ENCODE assay signal across 23 cellular contexts in genomic region chr5:164532226-164532937, GRCh38.
DNase-seq lines count a peak whose midpoint lies in the region; ATAC-seq and TF ChIP-seq lines count a peak whose summit lies in the region.
"Had no signal": no experiment of that assay in that cellular context is flagged by ENCODE, and none has a peak within 500 bp of the region (broad histone marks: within the 10 kb centered on the region; RNA-seq: fewer than 3 reads in every experiment).

No MANE protein-coding gene starts in this region.

- H3K27me3 ChIP-seq in GM23338 (ENCODE audit: insufficient read depth) = no peaks in the 10 kb centered on the region
- no peaks in the 10 kb centered on the region for H3K27me3 ChIP-seq in RWPE2 (ENCODE audit: insufficient read depth, poor library complexity, severe bottlenecking)
- H3K27me3 ChIP-seq: BLaER1, upper lobe of left lung had no signal

- DNase-seq in GM23338 (ENCODE audit: low spot score) (no peak), RWPE2 (ENCODE audit: low spot score) (no peak), epithelial cell of prostate (ENCODE audit: low read depth, low spot score) (peak; percentile 39), NCI-H1930 (lab: John Stamatoyannopoulos, UW) (no peak), left lobe of liver (ENCODE audit: low spot score) (no peak), NCI-H2196 treated with DMSO at 0.1 percent for 48 hours (lab: John Stamatoyannopoulos, UW; ENCODE audit: unreplicated experiment) (no peak), foreskin melanocyte (no peak)
- DNase-seq: activated CD4-positive, alpha-beta memory T cell treated with anti-CD3 and anti-CD28 coated beads for 36 hours; activated CD8-positive, alpha-beta memory T cell treated with anti-CD3 and anti-CD28 coated beads, Interleukin-2, amount 50 U/mL, for 4 hours; activated naive CD4-positive, alpha-beta T cell treated with Interleukin-2 at 50 U/mL for 16 hours; cerebellar nuclear complex; DMS153; naive thymus-derived CD8-positive, alpha-beta T cell; NCI-H1436; NCI-H2081 treated with DMSO at 0.1 percent for 48 hours; NCI-H345; NCI-H774; stimulated activated naive CD4-positive, alpha-beta T cell; T-helper 17 cell; upper lobe of left lung had no signal

- H3K36me3 ChIP-seq in GM23338 (ENCODE audit: insufficient read depth) (no peaks in the 10 kb centered on the region), RWPE2 (ENCODE audit: low read depth) (no peaks in the 10 kb centered on the region)
- H3K36me3 ChIP-seq: BLaER1, upper lobe of left lung had no signal

- H3K27ac Mint-ChIP-seq in GM23338 (peak overlapping the region; percentile 45; the same call in 1 of the 2 replicates), nephron (peak overlapping the region; percentile 45 to 71 (median 58))
- H3K27ac Mint-ChIP-seq: activated CD4-positive, alpha-beta memory T cell treated with anti-CD3 and anti-CD28 coated beads for 36 hours; activated T-helper 1 cell treated with anti-CD3 and anti-CD28 coated beads, Interleukin-12 subunit alpha, Interleukin-12 subunit beta, Interleukin-2, Interleukin-4 antibody, amounts not matched to agents 30 ng/mL and 10 ng/mL and 1 ng/mL, durations not matched to agents 14 hours and 24 hours and 36 hours; naive thymus-derived CD8-positive, alpha-beta T cell; T-helper 17 cell had no signal

- no peaks in the 10 kb centered on the region for H3F3A ChIP-seq in GM23338 (replicated peaks; ENCODE audit: low read depth)

- H3K36me3 Mint-ChIP-seq in GM23338 (ENCODE audit: low read depth) = no peaks in the 10 kb centered on the region
- no peaks in the 10 kb centered on the region for H3K36me3 Mint-ChIP-seq in nephron (ENCODE audit: low read depth)
- H3K36me3 Mint-ChIP-seq: activated CD4-positive, alpha-beta memory T cell treated with anti-CD3 and anti-CD28 coated beads for 36 hours; naive thymus-derived CD8-positive, alpha-beta T cell had no signal

- H3K4me1 ChIP-seq in GM23338 (ENCODE audit: insufficient read depth) (no peaks in the 10 kb centered on the region), RWPE2 (ENCODE audit: insufficient read depth, poor library complexity, severe bottlenecking) (no peaks in the 10 kb centered on the region)
- H3K4me1 ChIP-seq: BLaER1, upper lobe of left lung had no signal

- no peaks in the 10 kb centered on the region for H3K9me2 ChIP-seq in GM23338 (ENCODE audit: insufficient read depth)

- H3K4me3 Mint-ChIP-seq in GM23338 = no peak overlapping the region
- peak overlapping the region in 1 of 3 experiments; percentile 46 for H3K4me3 Mint-ChIP-seq in nephron
- H3K4me3 Mint-ChIP-seq: activated CD4-positive, alpha-beta memory T cell treated with anti-CD3 and anti-CD28 coated beads for 36 hours; activated T-helper 1 cell treated with anti-CD3 and anti-CD28 coated beads, Interleukin-12 subunit alpha, Interleukin-12 subunit beta, Interleukin-2, Interleukin-4 antibody, amounts not matched to agents 30 ng/mL and 10 ng/mL and 1 ng/mL, durations not matched to agents 14 hours and 24 hours and 36 hours; naive thymus-derived CD8-positive, alpha-beta T cell; T-helper 17 cell had no signal

- no peak for ATAC-seq in GM23338
- peak; percentile 23; the same call in 1 of the 3 replicates for ATAC-seq in RWPE2 (ENCODE audit: low read depth)
- no peak for ATAC-seq in left lobe of liver
- ATAC-seq: naive thymus-derived CD8-positive, alpha-beta T cell; T-helper 17 cell had no signal

- H4K20me1 ChIP-seq in GM23338 (replicated peaks; ENCODE audit: insufficient read depth) = no peaks in the 10 kb centered on the region
- H4K20me1 ChIP-seq: BLaER1 had no signal

- H3K4me3 ChIP-seq in GM23338 = no peak overlapping the region
- no peak overlapping the region for H3K4me3 ChIP-seq in RWPE2 (ENCODE audit: severe bottlenecking)
- H3K4me3 ChIP-seq: BLaER1, upper lobe of left lung had no signal

- H3K27me3 Mint-ChIP-seq in GM23338 (ENCODE audit: insufficient read depth, low read depth, poor library complexity) (peaks cover 2% of the 10 kb centered on the region), nephron (ENCODE audit: low read depth) (peaks cover 11% of the 10 kb centered on the region)
- H3K27me3 Mint-ChIP-seq: activated CD4-positive, alpha-beta memory T cell treated with anti-CD3 and anti-CD28 coated beads for 36 hours; naive thymus-derived CD8-positive, alpha-beta T cell; T-helper 17 cell had no signal

- H3K9me3 ChIP-seq in RWPE2 (ENCODE audit: severe bottlenecking) = peaks cover 2% of the 10 kb centered on the region
- H3K9me3 ChIP-seq: BLaER1, upper lobe of left lung had no signal

- no peaks in the 10 kb centered on the region for H3K4me1 Mint-ChIP-seq in GM23338
- peaks cover 14% of the 10 kb centered on the region for H3K4me1 Mint-ChIP-seq in nephron
- H3K4me1 Mint-ChIP-seq: naive thymus-derived CD8-positive, alpha-beta T cell; T-helper 17 cell had no signal

- TF ChIP-seq CTCF in GM23338 (conservative IDR thresholded peaks at IDR 0.05; ENCODE audit: low read depth in 2 of 2) (no peak), RWPE2 (IDR thresholded peaks at IDR 0.05; ENCODE audit: poor library complexity, severe bottlenecking) (no peak), nephron (IDR thresholded peaks at IDR 0.05; ENCODE audit: unreplicated experiment in 3 of 3) (no peak)

- no peak overlapping the region for H3K4me2 ChIP-seq in GM23338
- H3K4me2 ChIP-seq: BLaER1 had no signal

- H3K9me3 Mint-ChIP-seq in GM23338 (no peaks in the 10 kb centered on the region), nephron (peaks cover 2% of the 10 kb centered on the region)
- H3K9me3 Mint-ChIP-seq: activated CD4-positive, alpha-beta memory T cell treated with anti-CD3 and anti-CD28 coated beads for 36 hours; activated T-helper 1 cell treated with anti-CD3 and anti-CD28 coated beads, Interleukin-12 subunit alpha, Interleukin-12 subunit beta, Interleukin-2, Interleukin-4 antibody, amounts not matched to agents 30 ng/mL and 10 ng/mL and 1 ng/mL, durations not matched to agents 14 hours and 24 hours and 36 hours had no signal

- H2AFZ ChIP-seq in GM23338 = peak overlapping the region; percentile 61; the same call in 1 of the 2 replicates

- H3K79me2 ChIP-seq in GM23338 (replicated peaks; ENCODE audit: insufficient read depth) = no peaks in the 10 kb centered on the region

- H3K27ac ChIP-seq in GM23338 (ENCODE audit: low read depth) (no peak overlapping the region), RWPE2 (ENCODE audit: poor library complexity, severe bottlenecking) (no peak overlapping the region), epithelial cell of prostate (peak overlapping the region; percentile 59)
- H3K27ac ChIP-seq: BLaER1, upper lobe of left lung had no signal

TF ChIP-seq in GM23338, 12 proteins besides CTCF, POLR2A, EP300 and RAD21 (continues in another document):
- no peak for TF ChIP-seq JUNB (IDR thresholded peaks at IDR 0.05; ENCODE audit: unreplicated experiment)
- TF ChIP-seq NANOG (IDR thresholded peaks at IDR 0.05; ENCODE audit: borderline replicate concordance) = no peak
- TF ChIP-seq EZH2phosphoT487 (IDR thresholded peaks at IDR 0.05; ENCODE audit: unreplicated experiment) = no peak
- TF ChIP-seq POLR2AphosphoS5 (IDR thresholded peaks at IDR 0.05; ENCODE audit: low read depth) = no peak
- TF ChIP-seq STAT1 (IDR thresholded peaks at IDR 0.05; ENCODE audit: unreplicated experiment) = no peak
- no peak for TF ChIP-seq EZH2 (IDR thresholded peaks at IDR 0.05; ENCODE audit: low read depth, unreplicated experiment)
- TF ChIP-seq ETS1 (IDR thresholded peaks at IDR 0.05) = no peak
